ENCODE assay signal across 15 cellular contexts in the genomic region with DNA sequence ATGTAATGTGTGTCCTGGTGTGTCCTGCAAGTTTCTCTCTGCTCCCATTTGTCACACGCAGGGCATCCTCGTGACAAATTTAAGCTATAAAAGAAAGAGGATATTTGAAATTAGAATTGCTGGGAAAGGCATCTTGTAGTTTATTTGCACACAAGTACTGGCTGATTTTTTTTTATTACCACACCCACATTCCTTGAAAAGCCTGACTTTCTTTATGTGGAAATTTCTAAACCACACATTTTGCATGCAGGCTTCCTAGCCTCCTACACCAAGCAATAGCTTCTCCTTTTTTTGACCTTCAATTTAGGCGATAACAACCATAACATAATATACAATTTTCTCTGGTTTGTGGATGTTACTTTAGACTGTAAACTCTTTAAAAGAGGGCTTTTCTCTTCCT.
DNase-seq lines count a peak whose midpoint lies in the region; ATAC-seq, FAIRE-seq and TF ChIP-seq lines count a peak whose summit lies in the region.
"Had no signal": no experiment of that assay in that cellular context is flagged by ENCODE, and none has a peak within 500 bp of the region (broad histone marks: within the 10 kb centered on the region; RNA-seq: fewer than 3 reads in every experiment).

No MANE protein-coding gene starts in this region.

- H2AFZ ChIP-seq in OCI-LY7 (ENCODE audit: low read length): no peak overlapping the region

- peaks cover 4% of the 10 kb centered on the region for H3K4me1 Mint-ChIP-seq in progenitor cell of endocrine pancreas (ENCODE audit: low read depth)

- H3K4me2 ChIP-seq in OCI-LY7 (ENCODE audit: low read length): peak overlapping the region; percentile 44

- no peaks in the 10 kb centered on the region for H3K9me2 ChIP-seq in OCI-LY7 (ENCODE audit: insufficient read depth, low read length)

- H3K4me3 Mint-ChIP-seq in progenitor cell of endocrine pancreas (ENCODE audit: low read depth): no peak overlapping the region

- CTCF ChIA-PET in OCI-LY7 (lab: Charles Lee; ENCODE audit: unreplicated experiment) (interaction anchor here (0.6 kb wide), 1 partner anchor 20 kb away, joined by 3 read pairs; no protein-coding TSS in a partner anchor), RWPE1 (lab: Yijun Ruan, JAX) (no interaction called here)

- H3K4me1 ChIP-seq in OCI-LY7 (ENCODE audit: insufficient read depth, low read length, poor library complexity, severe bottlenecking): peaks cover 30% of the 10 kb centered on the region

- no peak for TF ChIP-seq POLR2A in GM12892 (IDR thresholded peaks at IDR 0.05; ENCODE audit: low read depth, low read length)

- intact Hi-C loops in OCI-LY7 (cut with micrococcal nuclease; ENCODE audit: unreplicated experiment): no loop called here

- ATAC-seq in HG02885 (IDR thresholded peaks at IDR 0.05; ENCODE audit: poor library complexity, unreplicated experiment): peak; percentile 57
- ATAC-seq in HG03457 (IDR thresholded peaks at IDR 0.05; ENCODE audit: unreplicated experiment): no peak

- no peaks in the 10 kb centered on the region for H3K79me2 ChIP-seq in OCI-LY7 (ENCODE audit: insufficient read depth, low read depth, low read length)

- H3K4me3 ChIP-seq in OCI-LY7 (ENCODE audit: low read depth, low read length, poor library complexity, severe bottlenecking): no peak overlapping the region
- H3K4me3 ChIP-seq: suprapubic skin had no signal

- H3K36me3 ChIP-seq in OCI-LY7 (ENCODE audit: insufficient read depth, low read length): no peaks in the 10 kb centered on the region
- H3K36me3 ChIP-seq: neutrophil, suprapubic skin had no signal

- DNase-seq in OCI-LY7 (ENCODE audit: low spot score) (no peak), dedifferentiated amniotic fluid mesenchymal stem cell (ENCODE audit: extremely low spot score) (peak; percentile 32), progenitor cell of endocrine pancreas (ENCODE audit: low spot score, unreplicated experiment) (no peak), GM12892 (ENCODE audit: insufficient read length) (no peak), RWPE1 (ENCODE audit: low spot score) (no peak)
- DNase-seq: activated CD4-positive, alpha-beta T cell treated with anti-CD3 and anti-CD28 coated beads, Interleukin-2, amount 50 U/mL, for 48 hours; activated effector memory CD4-positive, alpha-beta T cell treated with Interleukin-2 at 50 U/mL for 16 hours; COR-L47; NCI-H1930; small intestine; T-helper 2 cell had no signal

- peak overlapping the region; percentile 45 for H3K27ac Mint-ChIP-seq in progenitor cell of endocrine pancreas

- H3K9me3 ChIP-seq in OCI-LY7 (ENCODE audit: low read length): no peaks in the 10 kb centered on the region
- H3K9me3 ChIP-seq: neutrophil, suprapubic skin had no signal

- no peaks in the 10 kb centered on the region for H4K20me1 ChIP-seq in OCI-LY7 (ENCODE audit: insufficient read depth, low read length)

- H3K27me3 Mint-ChIP-seq in progenitor cell of endocrine pancreas: no peaks in the 10 kb centered on the region

- FAIRE-seq in GM12892 (lab: Jason Lieb, UNC): no peak
- FAIRE-seq: small intestine had no signal

- POLR2A ChIA-PET in OCI-LY7 (lab: Charles Lee) (interaction anchor here (0.6 to 1.9 kb wide), 5 partner anchors 9 to 121 kb away, joined by 3 to 9 read pairs (median 4); no protein-coding TSS in a partner anchor), RWPE1 (lab: Yijun Ruan, JAX; ENCODE audit: low non-redundant PET) (no interaction called here)

- TF ChIP-seq CTCF in OCI-LY7 (conservative IDR thresholded peaks at IDR 0.05; ENCODE audit: low read length): no peak
- no peak for TF ChIP-seq CTCF in progenitor cell of endocrine pancreas (IDR thresholded peaks at IDR 0.05; ENCODE audit: unreplicated experiment)
- TF ChIP-seq CTCF in RWPE1 (conservative IDR thresholded peaks at IDR 0.05; ENCODE audit: low read depth): no peak

- no TSS peak for BruUV-seq in OCI-LY7 (replicated peaks; lab: Mats Ljungman, UMichigan)

- H3K36me3 Mint-ChIP-seq in progenitor cell of endocrine pancreas (ENCODE audit: insufficient read depth): no peaks in the 10 kb centered on the region

- H3K9me3 Mint-ChIP-seq in progenitor cell of endocrine pancreas (ENCODE audit: low read depth): no peaks in the 10 kb centered on the region

- H3K27ac ChIP-seq in OCI-LY7 (ENCODE audit: low read depth, low read length, poor library complexity, severe bottlenecking) (no peak overlapping the region), RWPE1 (no peak overlapping the region)
- H3K27ac ChIP-seq: suprapubic skin had no signal
